In genomic region chr4:68372588-68372987, GRCh38 we compare ENCODE assay signal across 1 cellular context.
TF ChIP-seq lines count a peak whose summit lies in the region.

No MANE protein-coding gene starts in this region.

TF ChIP-seq in WTC11, 78 proteins besides CTCF, POLR2A, EP300 and RAD21 (continued from another document):
- TF ChIP-seq, protein P1, sequence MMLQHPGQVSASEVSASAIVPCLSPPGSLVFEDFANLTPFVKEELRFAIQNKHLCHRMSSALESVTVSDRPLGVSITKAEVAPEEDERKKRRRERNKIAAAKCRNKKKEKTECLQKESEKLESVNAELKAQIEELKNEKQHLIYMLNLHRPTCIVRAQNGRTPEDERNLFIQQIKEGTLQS (CRISPR knock-in tag; conservative IDR thresholded peaks at IDR 0.05), result no peak
- TF ChIP-seq PRDM15 (CRISPR knock-in tag; IDR thresholded peaks at IDR 0.05) (no peak), USF2 (CRISPR knock-in tag; IDR thresholded peaks at IDR 0.05) (no peak)
- TF ChIP-seq, protein P2, sequence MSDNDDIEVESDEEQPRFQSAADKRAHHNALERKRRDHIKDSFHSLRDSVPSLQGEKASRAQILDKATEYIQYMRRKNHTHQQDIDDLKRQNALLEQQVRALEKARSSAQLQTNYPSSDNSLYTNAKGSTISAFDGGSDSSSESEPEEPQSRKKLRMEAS (CRISPR knock-in tag; IDR thresholded peaks at IDR 0.05), result no peak
